ENCODE assay signal across 23 cellular contexts in genomic region chr13:76307157-76307556, GRCh38.
DNase-seq lines count a peak whose midpoint lies in the region; ATAC-seq and FAIRE-seq lines count a peak whose summit lies in the region.
"Had no signal": no experiment of that assay in that cellular context is flagged by ENCODE, and none has a peak within 500 bp of the region (broad histone marks: within the 10 kb centered on the region; RNA-seq: fewer than 3 reads in every experiment).

No MANE protein-coding gene starts in this region.

- WGBS in mesendoderm (ENCODE audit: extremely low coverage, insufficient coverage, low lambda C conversion rate): no CpG with 5 or more reads among the region's 4 CpGs

- peak overlapping the region; percentile 33 for H2AFZ ChIP-seq in ACC112 (ENCODE audit: low read length, unreplicated experiment)

- no peak overlapping the region for H3K4ac ChIP-seq in mesendoderm (ENCODE audit: low read depth, low read length)

- DNase-seq in fibroblast of peridontal ligament (ENCODE audit: extremely low read depth) (peak; percentile 73), mesendoderm (peak; percentile 50), 8988T (no peak), T-helper 17 cell (no peak), NK-92 (lab: John Stamatoyannopoulos, UW; ENCODE audit: unreplicated experiment) (no peak)
- DNase-seq: activated CD4-positive, CD25-positive, alpha-beta regulatory T cell; activated gamma-delta T cell; effector CD4-positive, alpha-beta T cell; foreskin keratinocyte; GOT3; NCI-H1694; NCI-H524; pancreas; spleen; stimulated activated naive CD4-positive, alpha-beta T cell treated with Interleukin-2 at 50 U/mL for 16 hours; T-cell had no signal

- no peak overlapping the region for H2BK15ac ChIP-seq in mesendoderm (replicated peaks; ENCODE audit: low read depth)

- no peaks in the 10 kb centered on the region for H3K4me1 Mint-ChIP-seq in T-helper 17 cell
- H3K4me1 Mint-ChIP-seq: T-cell had no signal

- H2BK120ac ChIP-seq in mesendoderm (ENCODE audit: low read depth, low read length): no peak overlapping the region

- no peaks in the 10 kb centered on the region for H3K79me2 ChIP-seq in ACC112 (ENCODE audit: control insufficient read depth, insufficient read depth, low read length, unreplicated experiment)
- H3K79me2 ChIP-seq in mesendoderm (ENCODE audit: control insufficient read depth, insufficient read depth, low read length): no peaks in the 10 kb centered on the region

- H3K9me3 ChIP-seq in T-helper 17 cell (ENCODE audit: control insufficient read depth, low read length, poor library complexity, severe bottlenecking): no peaks in the 10 kb centered on the region
- H3K9me3 ChIP-seq: pancreas, spleen had no signal

- H3K36me3 ChIP-seq in ACC112 (ENCODE audit: insufficient read depth, low read length) (no peaks in the 10 kb centered on the region), mesendoderm (ENCODE audit: control insufficient read depth, insufficient read depth, low read length) (no peaks in the 10 kb centered on the region)
- H3K36me3 ChIP-seq: pancreas, spleen had no signal

- peak; percentile 39 for FAIRE-seq in TTC549 (lab: Jason Lieb, UNC)
- FAIRE-seq: G401.6, GM12891, pancreas, urothelium cell line had no signal

- no peak overlapping the region for H3K4me2 ChIP-seq in mesendoderm (ENCODE audit: low read length)

- H4K5ac ChIP-seq in mesendoderm (ENCODE audit: low read length): no peak overlapping the region

- H3K4me3 Mint-ChIP-seq in T-helper 17 cell: no peak overlapping the region
- H3K4me3 Mint-ChIP-seq: T-cell had no signal

- ATAC-seq in T-helper 17 cell (no peak), HG02610 (IDR thresholded peaks at IDR 0.05; ENCODE audit: unreplicated experiment) (no peak)
- ATAC-seq: foreskin keratinocyte, Panc1, T-cell had no signal

- H4K8ac ChIP-seq in mesendoderm (ENCODE audit: low read depth, low read length): no peak overlapping the region

- no peaks in the 10 kb centered on the region for H3K36me3 Mint-ChIP-seq in T-helper 17 cell (ENCODE audit: low read depth)
- H3K36me3 Mint-ChIP-seq: T-cell had no signal

- H3K27ac Mint-ChIP-seq in T-helper 17 cell: no peak overlapping the region
- H3K27ac Mint-ChIP-seq: T-cell had no signal

- no peak overlapping the region for H2BK5ac ChIP-seq in mesendoderm (ENCODE audit: low read length)

- H3K79me1 ChIP-seq in mesendoderm (ENCODE audit: low read length): no peaks in the 10 kb centered on the region

- H3K27me3 Mint-ChIP-seq in T-helper 17 cell: no peaks in the 10 kb centered on the region
- H3K27me3 Mint-ChIP-seq: T-cell had no signal

- H3K4me3 ChIP-seq in ACC112 (ENCODE audit: low read depth, low read length): no peak overlapping the region
- H3K4me3 ChIP-seq in mesendoderm (ENCODE audit: low read length): no peak overlapping the region
- H3K4me3 ChIP-seq: pancreas, spleen had no signal

- H3K27me3 ChIP-seq in ACC112 (ENCODE audit: insufficient read depth, low read length): no peaks in the 10 kb centered on the region
- H3K27me3 ChIP-seq in mesendoderm (ENCODE audit: insufficient read depth, low read length, poor library complexity): no peaks in the 10 kb centered on the region
- H3K27me3 ChIP-seq: foreskin keratinocyte, pancreas, spleen had no signal

- H3K23ac ChIP-seq in mesendoderm (ENCODE audit: low read length): no peak overlapping the region

- no peak overlapping the region for H3K9ac ChIP-seq in mesendoderm (ENCODE audit: low read length)

- H3K4me1 ChIP-seq in ACC112 (ENCODE audit: control insufficient read depth, insufficient read depth, low read length, unreplicated experiment) (no peaks in the 10 kb centered on the region), mesendoderm (ENCODE audit: control insufficient read depth, low read depth, low read length) (no peaks in the 10 kb centered on the region)
- H3K4me1 ChIP-seq: foreskin keratinocyte, pancreas, spleen had no signal

- no peak overlapping the region for H3K27ac ChIP-seq in ACC112 (ENCODE audit: low read depth, low read length)
- no peak overlapping the region for H3K27ac ChIP-seq in mesendoderm (ENCODE audit: low read depth, low read length)
- H3K27ac ChIP-seq: foreskin keratinocyte, pancreas, spleen had no signal

- no peak overlapping the region for H3K18ac ChIP-seq in mesendoderm (ENCODE audit: low read length)

- H2AK5ac ChIP-seq in mesendoderm (ENCODE audit: low read length): no peak overlapping the region

- no peak overlapping the region for H3K56ac ChIP-seq in mesendoderm (ENCODE audit: low read length)

Comparison
In these comparisons a context has a peak if more than half of its experiments do, and no peak if none do; other contexts are left out.
1. DNase-seq: peak in fibroblast of peridontal ligament (single experiment) and mesendoderm (single experiment); none in 8988T (single experiment), T-helper 17 cell (0 of 3) and NK-92 (single experiment).